8 cellular contexts compared by ENCODE assay signal in the genomic region with DNA sequence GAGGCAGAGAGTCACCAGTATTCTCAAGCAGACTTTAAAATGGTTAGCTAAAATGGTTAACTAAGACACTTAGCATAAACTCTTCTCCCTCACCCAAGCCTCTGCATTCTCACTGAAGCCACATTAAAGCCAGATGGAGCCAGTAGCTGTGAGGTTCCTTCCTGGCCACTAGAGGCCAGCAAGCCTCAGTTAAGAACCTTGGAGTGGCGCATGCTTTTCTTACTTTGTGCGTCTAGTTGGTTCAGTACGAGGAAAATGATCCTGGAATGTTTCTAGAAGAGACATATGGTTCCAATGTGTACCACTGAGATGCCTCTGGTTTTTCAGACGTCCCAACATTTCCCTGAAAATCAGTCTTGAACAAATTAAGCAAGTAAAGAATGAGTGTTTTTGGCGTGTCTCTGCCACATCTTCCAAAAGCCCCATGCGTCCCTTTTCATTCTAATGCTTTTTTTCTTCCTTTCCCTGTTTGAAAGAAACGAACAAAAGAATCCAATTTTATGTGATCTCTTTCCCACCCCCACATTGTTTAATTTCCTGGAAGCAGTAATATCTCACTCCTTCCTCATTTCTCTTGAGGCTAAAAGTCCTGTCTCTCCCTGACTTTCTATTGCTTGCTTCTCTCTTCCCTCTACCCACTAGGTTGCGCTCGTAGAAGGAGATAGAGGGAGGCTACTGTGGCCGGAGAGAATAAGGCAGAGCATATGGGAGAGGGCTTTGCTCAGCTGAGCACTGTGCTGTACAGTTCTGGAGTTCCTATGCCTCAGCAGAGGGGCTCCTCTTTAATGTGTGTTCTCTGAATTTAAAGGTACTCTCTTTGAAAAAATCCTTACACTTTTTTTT.
DNase-seq lines count a peak whose midpoint lies in the region; ATAC-seq and TF ChIP-seq lines count a peak whose summit lies in the region.

No MANE protein-coding gene starts in this region.

- 7 to 20% (median 13%) methylated on average over 10 of the region's 10 CpGs for WGBS in heart left ventricle, 4 donors

- H3K4me3 ChIP-seq in CD8-positive, alpha-beta memory T cell (ENCODE audit: low read length): peak overlapping the region; percentile 47
- H3K4me3 ChIP-seq in heart left ventricle: peak overlapping the region in 7 of 12 donors; percentile 12 to 39 (median 32)

- H3K4me1 Mint-ChIP-seq in CD8-positive, alpha-beta memory T cell: peaks cover 1 to 12% (median 7%) of the 10 kb centered on the region in 3 donors

- no peaks in the 10 kb centered on the region for H3K36me3 ChIP-seq in CD8-positive, alpha-beta memory T cell (ENCODE audit: insufficient read depth, low read length)
- no peaks in the 10 kb centered on the region for H3K36me3 ChIP-seq in heart left ventricle

- CTCF ChIA-PET in CD8-positive, alpha-beta memory T cell (lab: Charles Lee): no interaction called here

- H3K9me3 ChIP-seq in CD8-positive, alpha-beta memory T cell (ENCODE audit: low read length): no peaks in the 10 kb centered on the region
- H3K9me3 ChIP-seq in heart left ventricle: no peaks in the 10 kb centered on the region

- H3K36me3 Mint-ChIP-seq in CD8-positive, alpha-beta memory T cell: peaks cover 0 to 2% (median 0%) of the 10 kb centered on the region in 3 donors

- TF ChIP-seq CTCF in heart left ventricle (IDR thresholded peaks at IDR 0.05): peak; percentile 35 to 71 (median 60)

- H3K9me3 Mint-ChIP-seq in CD8-positive, alpha-beta memory T cell: no peaks in the 10 kb centered on the region

- H3K27ac ChIP-seq in CD8-positive, alpha-beta memory T cell (ENCODE audit: low read depth, low read length): no peak overlapping the region
- peak overlapping the region in 1 of 12 donors; percentile 51 for H3K27ac ChIP-seq in heart left ventricle

- POLR2A ChIA-PET in CD8-positive, alpha-beta memory T cell (lab: Charles Lee): no interaction called here

- no peaks in the 10 kb centered on the region for H3K4me1 ChIP-seq in CD8-positive, alpha-beta memory T cell (ENCODE audit: insufficient read depth, low read length)
- H3K4me1 ChIP-seq in heart left ventricle: no peaks in the 10 kb centered on the region

- H3K27ac Mint-ChIP-seq in CD8-positive, alpha-beta memory T cell: peak overlapping the region in 2 of 8 donors; percentile 23 to 31

- DNase-seq in CD8-positive, alpha-beta memory T cell: peak in 1 of 5 donors; percentile 10
- peak; percentile 67 for DNase-seq in NCI-H69 (lab: John Stamatoyannopoulos, UW)
- DNase-seq in activated naive CD4-positive, alpha-beta T cell treated with anti-CD3 and anti-CD28 coated beads, Interleukin-2, amount 50 U/mL, for 16 hours: peak; percentile 13
- peak in 2 of 5 donors; percentile 6 to 15 for DNase-seq in heart left ventricle
- DNase-seq in renal cortical epithelial cell (ENCODE audit: low read depth): peak; percentile 36
- no peak for DNase-seq in NCI-H2029 treated with DMSO at 0.1 percent for 48 hours (lab: John Stamatoyannopoulos, UW)

- intact Hi-C loops in heart left ventricle (cut with DNase I): no loop called here

- no peaks in the 10 kb centered on the region for H3K27me3 ChIP-seq in CD8-positive, alpha-beta memory T cell (ENCODE audit: insufficient read depth, low read length, poor library complexity, severe bottlenecking)
- peaks cover 0 to 11% (median 0%) of the 10 kb centered on the region in 9 donors for H3K27me3 ChIP-seq in heart left ventricle

- H3K27me3 Mint-ChIP-seq in CD8-positive, alpha-beta memory T cell: peaks cover 2 to 4% of the 10 kb centered on the region in 2 donors

- H3K4me3 Mint-ChIP-seq in CD8-positive, alpha-beta memory T cell: peak overlapping the region in 6 of 7 donors; percentile 46 to 74 (median 61)

- peak; percentile 71 for ATAC-seq in GM18873 (IDR thresholded peaks at IDR 0.05; ENCODE audit: low FRiP score, unreplicated experiment)
- peak; percentile 88 for ATAC-seq in HG03064 (IDR thresholded peaks at IDR 0.05; ENCODE audit: low read depth, unreplicated experiment)
- ATAC-seq in heart left ventricle: peak; percentile 37 to 84 (median 79)

- TF ChIP-seq POLR2A in heart left ventricle (IDR thresholded peaks at IDR 0.05): no peak
